24 cellular contexts compared by ENCODE assay signal in genomic region chr7:3835102-3835501, GRCh38.
A peak's percentile ranks its signal among the peaks of the same experiment; 100 is the strongest.
DNase-seq lines count a peak whose midpoint lies in the region; ATAC-seq and FAIRE-seq lines count a peak whose summit lies in the region.
"Had no signal": no experiment of that assay in that cellular context is flagged by ENCODE, and none has a peak within 500 bp of the region (broad histone marks: within the 10 kb centered on the region; RNA-seq: fewer than 3 reads in every experiment).

No MANE protein-coding gene starts in this region.

- no peak overlapping the region for H3K27ac Mint-ChIP-seq in stimulated activated naive CD8-positive, alpha-beta T cell treated with anti-CD3 and anti-CD28 coated beads, Interleukin-15, amount 100 ng/mL, for 72 hours
- H3K27ac Mint-ChIP-seq: activated naive CD4-positive, alpha-beta T cell treated with anti-CD3 and anti-CD28 coated beads, Interleukin-2, amount 50 U/mL, for 72 hours; memory B cell had no signal

- no peaks in the 10 kb centered on the region for H3K9me3 Mint-ChIP-seq in stimulated activated naive CD8-positive, alpha-beta T cell treated with anti-CD3 and anti-CD28 coated beads, Interleukin-15, amount 100 ng/mL, for 72 hours
- H3K9me3 Mint-ChIP-seq: activated naive CD4-positive, alpha-beta T cell treated with anti-CD3 and anti-CD28 coated beads, Interleukin-2, amount 50 U/mL, for 72 hours; memory B cell had no signal

- no peaks in the 10 kb centered on the region for H3K27me3 ChIP-seq in small intestine (ENCODE audit: control insufficient read depth in 2 of 2, insufficient read depth in 2 of 2, low read length in 2 of 2)
- H3K27me3 ChIP-seq: BLaER1 treated with 17β-estradiol and CSF1 and Interleukin-3, amounts not matched to agents 10 nM and 100 nM; neutrophil; suprapubic skin had no signal

- WGBS in small intestine, 3 donors: 19 to 71% (median 49%) methylated on average over 8 of the region's 8 CpGs

- no peak overlapping the region for H3K4me3 ChIP-seq in small intestine (ENCODE audit: low read depth in 1 of 2, low read length in 2 of 2)
- H3K4me3 ChIP-seq: BLaER1 treated with 17β-estradiol and CSF1 and Interleukin-3, amounts not matched to agents 10 nM and 100 nM; psoas muscle; smooth muscle cell; suprapubic skin had no signal

- H3K36me3 ChIP-seq in small intestine (ENCODE audit: control insufficient read depth in 2 of 2, insufficient read depth in 2 of 2, low read length in 2 of 2): no peaks in the 10 kb centered on the region
- H3K36me3 ChIP-seq: BLaER1 treated with 17β-estradiol and CSF1 and Interleukin-3, amounts not matched to agents 10 nM and 100 nM; neutrophil; suprapubic skin had no signal

- no peaks in the 10 kb centered on the region for H3K27me3 Mint-ChIP-seq in stimulated activated naive CD8-positive, alpha-beta T cell treated with anti-CD3 and anti-CD28 coated beads, Interleukin-15, amount 100 ng/mL, for 72 hours

- no peaks in the 10 kb centered on the region for H3K9me3 ChIP-seq in small intestine (ENCODE audit: control insufficient read depth, low read depth)
- H3K9me3 ChIP-seq: BLaER1 treated with 17β-estradiol and CSF1 and Interleukin-3, amounts not matched to agents 10 nM and 100 nM; Caco-2; neutrophil; psoas muscle; suprapubic skin had no signal

- no peak overlapping the region for H3K4me3 Mint-ChIP-seq in stimulated activated naive CD8-positive, alpha-beta T cell treated with anti-CD3 and anti-CD28 coated beads, Interleukin-15, amount 100 ng/mL, for 72 hours
- H3K4me3 Mint-ChIP-seq: memory B cell had no signal

- no peak for FAIRE-seq in small intestine (lab: Jason Lieb, UNC)
- FAIRE-seq: endothelial cell of umbilical vein had no signal

- DNase-seq in HT1080 (ENCODE audit: low read depth) (peak; percentile 81), T1000 (lab: John Stamatoyannopoulos, UW) (peak; percentile 27), small intestine (peak; percentile 58), GOT3 (lab: John Stamatoyannopoulos, UW) (no peak)
- no peak for DNase-seq in stimulated activated naive CD8-positive, alpha-beta T cell treated with anti-CD3 and anti-CD28 coated beads, Interleukin-15, amount 100 ng/mL, for 72 hours
- DNase-seq: activated CD4-positive, alpha-beta T cell treated with anti-CD3 and anti-CD28 coated beads, Interleukin-2, amount 50 U/mL, for 1 hour; anterior cingulate cortex; Caco-2; NCI-H1092; NCI-H187 treated with DMSO at 0.1 percent for 48 hours; NCI-H526 treated with DMSO at 0.1 percent for 48 hours; psoas muscle; stimulated activated CD4-positive, alpha-beta T cell treated with anti-CD3 and anti-CD28 coated beads, Interleukin-2, amount 100 ng/mL, for 24 hours had no signal

- no peaks in the 10 kb centered on the region for H3K4me1 ChIP-seq in small intestine (ENCODE audit: control insufficient read depth in 2 of 2, insufficient read depth in 1 of 2, low read depth in 1 of 2, low read length in 1 of 2)
- H3K4me1 ChIP-seq: BLaER1 treated with 17β-estradiol and CSF1 and Interleukin-3, amounts not matched to agents 10 nM and 100 nM; Caco-2; psoas muscle; suprapubic skin had no signal

- H3K4me1 Mint-ChIP-seq in stimulated activated naive CD8-positive, alpha-beta T cell treated with anti-CD3 and anti-CD28 coated beads, Interleukin-15, amount 100 ng/mL, for 72 hours: no peaks in the 10 kb centered on the region

- ATAC-seq in esophagus mucosa (peak; percentile 60), HG03439 (IDR thresholded peaks at IDR 0.05; ENCODE audit: unreplicated experiment) (no peak)
- no peak for ATAC-seq in stimulated activated naive CD8-positive, alpha-beta T cell treated with anti-CD3 and anti-CD28 coated beads, Interleukin-15, amount 100 ng/mL, for 72 hours
- ATAC-seq: activated naive CD4-positive, alpha-beta T cell treated with anti-CD3 and anti-CD28 coated beads, Interleukin-2, amount 50 U/mL, for 72 hours; psoas muscle; SK-N-SH treated with all-trans-retinoic acid at 6 μM for 48 hours had no signal

- no peak overlapping the region for H3K27ac ChIP-seq in small intestine (ENCODE audit: low read depth in 1 of 2, low read length in 1 of 2)
- H3K27ac ChIP-seq: BLaER1 treated with 17β-estradiol and CSF1 and Interleukin-3, amounts not matched to agents 10 nM and 100 nM; KMS-11; neutrophil; psoas muscle; suprapubic skin had no signal

Comparison
In these comparisons a context has a peak if more than half of its experiments do, and no peak if none do; other contexts are left out.
1. DNase-seq: peak in HT1080 (single experiment), T1000 (single experiment) and small intestine (single experiment); none in GOT3 (single experiment) and stimulated activated naive CD8-positive, alpha-beta T cell treated with anti-CD3 and anti-CD28 coated beads, Interleukin-15, amount 100 ng/mL, for 72 hours (0 of 2).